Comparison of ENCODE assay signal across 8 cellular contexts in genomic region chr2:68362069-68362468, GRCh38. TPM values are rescaled to one million over a fixed set of nuclear protein-coding genes. Genes with fewer than 3 reads are reported as not detected.
DNase-seq lines count a peak whose midpoint lies in the region; ATAC-seq and TF ChIP-seq lines count a peak whose summit lies in the region.

No MANE protein-coding gene starts in this region.

- H3K4me3 ChIP-seq in hepatocyte (no peak overlapping the region), smooth muscle cell (no peak overlapping the region)

- 33% methylated on average over 12 of the region's 12 CpGs for WGBS in hepatocyte (ENCODE audit: low lambda C conversion rate, missing lambda C conversion rate)
- WGBS in smooth muscle cell (ENCODE audit: low lambda C conversion rate): 32% methylated on average over 12 of the region's 12 CpGs

- H3K9me3 ChIP-seq in hepatocyte (ENCODE audit: low read depth): no peaks in the 10 kb centered on the region
- H3K9me3 ChIP-seq in smooth muscle cell (replicated peaks; ENCODE audit: low read depth): no peaks in the 10 kb centered on the region

- H3K4me2 ChIP-seq in hepatocyte (no peak overlapping the region), smooth muscle cell (no peak overlapping the region)

- no peak overlapping the region for H3K27ac Mint-ChIP-seq in HFFc6
- H3K27ac Mint-ChIP-seq in T-helper 1 cell treated with Interleukin-12 subunit alpha and Interleukin-12 subunit beta and Interleukin-4 antibody, amounts not matched to agents 30 μg/mL and 1 μg/mL, for 36 hours: peak overlapping the region; percentile 5
- H3K27ac Mint-ChIP-seq in activated naive CD8-positive, alpha-beta T cell treated with anti-CD3 and anti-CD28 coated beads, Interleukin-2, amount 50 U/mL, for 24 hours: peak overlapping the region; percentile 75

- peak; percentile 73 for DNase-seq in GM10248 (ENCODE audit: extremely low spot score)
- DNase-seq in HFFc6: peak; percentile 6
- peak; percentile 74 to 90 (median 87) for DNase-seq in NCI-H1417 (lab: John Stamatoyannopoulos, UW)
- DNase-seq in activated naive CD8-positive, alpha-beta T cell treated with anti-CD3 and anti-CD28 coated beads, Interleukin-2, amount 50 U/mL, for 24 hours: peak; percentile 84
- peak; percentile 78 for DNase-seq in hepatocyte (ENCODE audit: low spot score)
- no peak for DNase-seq in smooth muscle cell (lab: John Stamatoyannopoulos, UW; ENCODE audit: unreplicated experiment)

- H3K27me3 ChIP-seq in hepatocyte (no peaks in the 10 kb centered on the region), smooth muscle cell (ENCODE audit: low read depth) (no peaks in the 10 kb centered on the region)

- H3K27ac ChIP-seq in hepatocyte (no peak overlapping the region), smooth muscle cell (ENCODE audit: low read depth) (no peak overlapping the region)

- TF ChIP-seq CTCF in GM10248 (IDR thresholded peaks at IDR 0.05; ENCODE audit: control extremely low read depth, extremely low read depth, low read depth, missing control alignments): peak; percentile 76
- TF ChIP-seq CTCF in HFFc6 (IDR thresholded peaks at IDR 0.05): peak; percentile 84
- TF ChIP-seq CTCF in hepatocyte (IDR thresholded peaks at IDR 0.05; ENCODE audit: poor library complexity): peak; percentile 59
- TF ChIP-seq CTCF in smooth muscle cell (IDR thresholded peaks at IDR 0.05; ENCODE audit: borderline replicate concordance, insufficient read depth, poor library complexity, severe bottlenecking): peak; percentile 64

- H2AFZ ChIP-seq in hepatocyte (peak overlapping the region; percentile 21), smooth muscle cell (ENCODE audit: low read depth) (no peak overlapping the region)

- H3K36me3 ChIP-seq in hepatocyte (replicated peaks; ENCODE audit: insufficient read depth, low read depth): no peaks in the 10 kb centered on the region
- H3K36me3 ChIP-seq in smooth muscle cell (ENCODE audit: low read depth): no peaks in the 10 kb centered on the region

- H3K9ac ChIP-seq in smooth muscle cell (ENCODE audit: low read depth): no peak overlapping the region

- H4K20me1 ChIP-seq in hepatocyte (ENCODE audit: insufficient read depth, poor library complexity, severe bottlenecking): no peaks in the 10 kb centered on the region
- no peaks in the 10 kb centered on the region for H4K20me1 ChIP-seq in smooth muscle cell (ENCODE audit: low read depth)

- CTCF ChIA-PET in GM10248 (lab: Yijun Ruan, JAX): interaction anchor here (1.2 to 4.3 kb wide), 2 partner anchors 55 to 80 kb away, joined by 3 to 30 read pairs; no protein-coding TSS in a partner anchor

- H3K4me3 Mint-ChIP-seq in HFFc6: no peak overlapping the region
- H3K4me3 Mint-ChIP-seq in T-helper 1 cell treated with Interleukin-12 subunit alpha and Interleukin-12 subunit beta and Interleukin-4 antibody, amounts not matched to agents 30 μg/mL and 1 μg/mL, for 36 hours: peak overlapping the region; percentile 18
- peak overlapping the region; percentile 69 for H3K4me3 Mint-ChIP-seq in activated naive CD8-positive, alpha-beta T cell treated with anti-CD3 and anti-CD28 coated beads, Interleukin-2, amount 50 U/mL, for 24 hours

- no peaks in the 10 kb centered on the region for H3F3A ChIP-seq in smooth muscle cell (ENCODE audit: low read depth)

- POLR2A ChIA-PET in GM10248 (lab: Yijun Ruan, JAX): no interaction called here

- no peaks in the 10 kb centered on the region for H3K79me2 ChIP-seq in hepatocyte
- no peaks in the 10 kb centered on the region for H3K79me2 ChIP-seq in smooth muscle cell (ENCODE audit: low read depth)

- H3K4me1 ChIP-seq in hepatocyte (ENCODE audit: insufficient read depth) (no peaks in the 10 kb centered on the region), smooth muscle cell (ENCODE audit: low read depth) (no peaks in the 10 kb centered on the region)

- no peaks in the 10 kb centered on the region for H3K9me2 ChIP-seq in hepatocyte (replicated peaks; ENCODE audit: insufficient read depth)

- ATAC-seq in activated naive CD8-positive, alpha-beta T cell treated with anti-CD3 and anti-CD28 coated beads, Interleukin-2, amount 50 U/mL, for 24 hours: peak; percentile 71
- no peak for ATAC-seq in GM21381 (IDR thresholded peaks at IDR 0.05; ENCODE audit: unreplicated experiment)

- H3K4me1 Mint-ChIP-seq in HFFc6 (ENCODE audit: low read depth): 0 out of 2 replicates have a peak, but pooled peaks cover 8% of the 10 kb centered on the region
- peaks cover 29% of the 10 kb centered on the region for H3K4me1 Mint-ChIP-seq in T-helper 1 cell treated with Interleukin-12 subunit alpha and Interleukin-12 subunit beta and Interleukin-4 antibody, amounts not matched to agents 30 μg/mL and 1 μg/mL, for 36 hours (ENCODE audit: low read depth)
- H3K4me1 Mint-ChIP-seq in activated naive CD8-positive, alpha-beta T cell treated with anti-CD3 and anti-CD28 coated beads, Interleukin-2, amount 50 U/mL, for 24 hours: peaks cover 41% of the 10 kb centered on the region

- no peaks in the 10 kb centered on the region for H3K36me3 Mint-ChIP-seq in HFFc6 (ENCODE audit: low read depth)
- H3K36me3 Mint-ChIP-seq in T-helper 1 cell treated with Interleukin-12 subunit alpha and Interleukin-12 subunit beta and Interleukin-4 antibody, amounts not matched to agents 30 μg/mL and 1 μg/mL, for 36 hours (ENCODE audit: low read depth): no peaks in the 10 kb centered on the region
- H3K36me3 Mint-ChIP-seq in activated naive CD8-positive, alpha-beta T cell treated with anti-CD3 and anti-CD28 coated beads, Interleukin-2, amount 50 U/mL, for 24 hours (ENCODE audit: low read depth): no peaks in the 10 kb centered on the region

- H3K27me3 Mint-ChIP-seq in HFFc6 (ENCODE audit: insufficient read depth): peaks cover 10% of the 10 kb centered on the region
- peaks cover 13% of the 10 kb centered on the region for H3K27me3 Mint-ChIP-seq in T-helper 1 cell treated with Interleukin-12 subunit alpha and Interleukin-12 subunit beta and Interleukin-4 antibody, amounts not matched to agents 30 μg/mL and 1 μg/mL, for 36 hours (ENCODE audit: low read depth)
- H3K27me3 Mint-ChIP-seq in activated naive CD8-positive, alpha-beta T cell treated with anti-CD3 and anti-CD28 coated beads, Interleukin-2, amount 50 U/mL, for 24 hours: peaks cover 4% of the 10 kb centered on the region

- H3K9me3 Mint-ChIP-seq in HFFc6: peaks cover 5% of the 10 kb centered on the region; the same call in 1 of the 2 replicates
- no peaks in the 10 kb centered on the region for H3K9me3 Mint-ChIP-seq in T-helper 1 cell treated with Interleukin-12 subunit alpha and Interleukin-12 subunit beta and Interleukin-4 antibody, amounts not matched to agents 30 μg/mL and 1 μg/mL, for 36 hours
- no peaks in the 10 kb centered on the region for H3K9me3 Mint-ChIP-seq in activated naive CD8-positive, alpha-beta T cell treated with anti-CD3 and anti-CD28 coated beads, Interleukin-2, amount 50 U/mL, for 24 hours

RNA-seq across cellular contexts. Expression of gene PLEK, which starts 3.0 kb away (rescaled TPM):
- total RNA-seq in HFFc6 (2021; fragmentation: NEBNext Ultra II Directional; extraction: Animal tissue kit (Norgen Biotek cat#: 25700)): not detected
- 0.08 and 0.93 TPM in 2 replicates for total RNA-seq in hepatocyte
- polyA plus RNA-seq in hepatocyte: 0.72 and 0.92 TPM in 2 replicates
- not detected in 2 replicates for total RNA-seq in smooth muscle cell
- not detected in 2 replicates for polyA plus RNA-seq in smooth muscle cell

RNA-seq across cellular contexts. Expression of gene CNRIP1, which starts 42.3 kb away (rescaled TPM):
- total RNA-seq in HFFc6 (2021; fragmentation: NEBNext Ultra II Directional; extraction: Animal tissue kit (Norgen Biotek cat#: 25700)): 10 to 100 TPM; 33.6 to 53.8 (median 47.2) TPM
- total RNA-seq in hepatocyte: 5.8 and 7.9 TPM in 2 replicates
- 3.1 and 8.6 TPM in 2 replicates for polyA plus RNA-seq in hepatocyte
- total RNA-seq in smooth muscle cell: 1.7 and 4.3 TPM in 2 replicates
- polyA plus RNA-seq in smooth muscle cell: 2.8 and 3.0 TPM in 2 replicates
